In the genomic region with DNA sequence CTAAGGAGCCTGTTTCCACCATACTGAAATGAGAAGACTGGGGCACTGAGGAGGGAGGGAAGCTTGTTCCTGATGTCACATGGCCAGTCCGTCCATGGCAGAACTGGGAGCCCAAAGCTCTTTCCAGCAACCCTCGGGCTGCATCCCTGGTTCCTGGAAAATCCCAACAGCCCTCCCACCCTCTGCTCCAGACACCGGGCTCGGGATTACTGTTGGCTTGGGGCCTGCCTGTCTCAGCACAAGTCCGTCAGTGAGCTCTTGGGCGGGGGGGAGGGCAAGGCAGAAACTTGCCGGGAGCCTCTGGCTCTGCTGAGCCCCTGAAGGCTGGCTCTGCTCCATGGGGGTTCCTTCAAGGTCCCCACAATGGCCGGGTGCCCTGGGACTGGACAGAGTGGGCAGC, we compare ENCODE assay signal across 1 cellular context.
TF ChIP-seq lines count a peak whose summit lies in the region.

No MANE protein-coding gene starts in this region.

TF ChIP-seq in IMR-90, 13 proteins besides CTCF, POLR2A, EP300 and RAD21:
- TF ChIP-seq FOS (IDR thresholded peaks at IDR 0.05; ENCODE audit: low read depth, low read length) (no peak), RCOR1 (IDR thresholded peaks at IDR 0.05; ENCODE audit: insufficient replicate concordance, low read length) (no peak), BHLHE40 (IDR thresholded peaks at IDR 0.05; ENCODE audit: low read depth, low read length) (no peak), CHD1 (IDR thresholded peaks at IDR 0.05; ENCODE audit: low read depth, low read length) (no peak), SMC3 (IDR thresholded peaks at IDR 0.05; ENCODE audit: low read depth, low read length) (no peak), MAFK (IDR thresholded peaks at IDR 0.05; ENCODE audit: low read depth, low read length) (no peak), MAZ (IDR thresholded peaks at IDR 0.05; ENCODE audit: borderline replicate concordance, low read depth, low read length) (no peak), NFE2L2 (IDR thresholded peaks at IDR 0.05; ENCODE audit: low read depth, low read length) (no peak), RFX5 (IDR thresholded peaks at IDR 0.05; ENCODE audit: low read depth, low read length) (no peak), CEBPB (IDR thresholded peaks at IDR 0.05; ENCODE audit: low read depth, low read length) (no peak), MXI1 (IDR thresholded peaks at IDR 0.05; ENCODE audit: borderline replicate concordance, low read depth, low read length) (no peak)
- TF ChIP-seq, protein P1, sequence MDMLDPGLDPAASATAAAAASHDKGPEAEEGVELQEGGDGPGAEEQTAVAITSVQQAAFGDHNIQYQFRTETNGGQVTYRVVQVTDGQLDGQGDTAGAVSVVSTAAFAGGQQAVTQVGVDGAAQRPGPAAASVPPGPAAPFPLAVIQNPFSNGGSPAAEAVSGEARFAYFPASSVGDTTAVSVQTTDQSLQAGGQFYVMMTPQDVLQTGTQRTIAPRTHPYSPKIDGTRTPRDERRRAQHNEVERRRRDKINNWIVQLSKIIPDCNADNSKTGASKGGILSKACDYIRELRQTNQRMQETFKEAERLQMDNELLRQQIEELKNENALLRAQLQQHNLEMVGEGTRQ (IDR thresholded peaks at IDR 0.05; ENCODE audit: low read depth, low read length): no peak
- TF ChIP-seq, protein P2, sequence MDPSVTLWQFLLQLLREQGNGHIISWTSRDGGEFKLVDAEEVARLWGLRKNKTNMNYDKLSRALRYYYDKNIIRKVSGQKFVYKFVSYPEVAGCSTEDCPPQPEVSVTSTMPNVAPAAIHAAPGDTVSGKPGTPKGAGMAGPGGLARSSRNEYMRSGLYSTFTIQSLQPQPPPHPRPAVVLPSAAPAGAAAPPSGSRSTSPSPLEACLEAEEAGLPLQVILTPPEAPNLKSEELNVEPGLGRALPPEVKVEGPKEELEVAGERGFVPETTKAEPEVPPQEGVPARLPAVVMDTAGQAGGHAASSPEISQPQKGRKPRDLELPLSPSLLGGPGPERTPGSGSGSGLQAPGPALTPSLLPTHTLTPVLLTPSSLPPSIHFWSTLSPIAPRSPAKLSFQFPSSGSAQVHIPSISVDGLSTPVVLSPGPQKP (IDR thresholded peaks at IDR 0.05; ENCODE audit: borderline replicate concordance, low read depth, low read length): no peak
TF ChIP-seq in IMR-90: peak in this region for 0.
